1 cellular context compared by ENCODE assay signal in genomic region chr4:135098061-135098460, GRCh38.
TF ChIP-seq lines count a peak whose summit lies in the region.

No MANE protein-coding gene starts in this region.

TF ChIP-seq in GM23338, 12 proteins besides CTCF, POLR2A, EP300 and RAD21 (continued from another document):
- TF ChIP-seq REST (IDR thresholded peaks at IDR 0.05; ENCODE audit: unreplicated experiment): no peak
